In genomic region chr5:72847439-72847838, GRCh38 we compare ENCODE assay signal across 8 cellular contexts. TPM values are rescaled to one million over a fixed set of nuclear protein-coding genes. Genes with fewer than 3 reads are reported as not detected.
DNase-seq lines count a peak whose midpoint lies in the region; ATAC-seq and TF ChIP-seq lines count a peak whose summit lies in the region.

No MANE protein-coding gene starts in this region.

- H3K4me3 Mint-ChIP-seq in chondrocyte (ENCODE audit: unreplicated experiment) (peak overlapping the region; percentile 98), natural killer cell (peak overlapping the region; percentile 95)

- H3K36me3 Mint-ChIP-seq in chondrocyte (ENCODE audit: low read depth) (peaks cover 3% of the 10 kb centered on the region), natural killer cell (no peaks in the 10 kb centered on the region)

- DNase-seq in Karpas-422: no peak
- no peak for DNase-seq in chondrocyte (ENCODE audit: low spot score)
- DNase-seq in natural killer cell: no peak
- DNase-seq in sciatic nerve (ENCODE audit: low spot score): no peak
- no peak for DNase-seq in glomerular visceral epithelial cell (ENCODE audit: extremely low spot score)

- H3K27me3 ChIP-seq in BLaER1 (no peaks in the 10 kb centered on the region), Karpas-422 (ENCODE audit: low read length) (no peaks in the 10 kb centered on the region)

- ATAC-seq in natural killer cell (no peak), GM18870 (IDR thresholded peaks at IDR 0.05; ENCODE audit: unreplicated experiment) (no peak), GM18502 (IDR thresholded peaks at IDR 0.05; ENCODE audit: poor library complexity, unreplicated experiment) (no peak), sciatic nerve (no peak)

- H3K27ac ChIP-seq in BLaER1: peak overlapping the region; percentile 92; the same call in 1 of the 2 replicates
- H3K27ac ChIP-seq in Karpas-422 (ENCODE audit: low read length): no peak overlapping the region

- intact Hi-C loops in natural killer cell (cut with micrococcal nuclease): loop anchor here (5.0 kb wide), 1 partner anchor 110 kb away; the partner anchor contains the start of gene FCHO2
- intact Hi-C loops in sciatic nerve (cut with DNase I): no loop called here

- H3K36me3 ChIP-seq in BLaER1 (peaks cover 9% of the 10 kb centered on the region), Karpas-422 (ENCODE audit: insufficient read depth, low read length) (peaks cover 25% of the 10 kb centered on the region; the same call in 1 of the 2 replicates)

- TF ChIP-seq CTCF in chondrocyte (IDR thresholded peaks at IDR 0.05) (no peak), natural killer cell (IDR thresholded peaks at IDR 0.05) (no peak)

- H3K27me3 Mint-ChIP-seq in chondrocyte (ENCODE audit: low read depth) (no peaks in the 10 kb centered on the region), natural killer cell (ENCODE audit: low read depth in 2 of 2) (no peaks in the 10 kb centered on the region)

- H3K27ac Mint-ChIP-seq in chondrocyte (ENCODE audit: unreplicated experiment) (peak overlapping the region; percentile 99), natural killer cell (peak overlapping the region; percentile 93 to 97)

- H2AFZ ChIP-seq in Karpas-422 (ENCODE audit: low read length): no peak overlapping the region

- H3K9ac ChIP-seq in BLaER1: peak overlapping the region; percentile 94; the same call in 1 of the 2 replicates
- peak overlapping the region; percentile 97 for H3K9ac ChIP-seq in Karpas-422 (ENCODE audit: low read length)

- H4K20me1 ChIP-seq in BLaER1 (peaks cover 98% of the 10 kb centered on the region), Karpas-422 (ENCODE audit: insufficient read depth, low read depth, low read length) (peaks cover 24% of the 10 kb centered on the region; the same call in 1 of the 2 replicates)

- peak overlapping the region; percentile 85 for H3K4me2 ChIP-seq in BLaER1
- H3K4me2 ChIP-seq in Karpas-422 (ENCODE audit: low read depth, low read length, poor library complexity, severe bottlenecking): peak overlapping the region; percentile 53

- H3K79me2 ChIP-seq in Karpas-422 (ENCODE audit: low read length): peaks cover 43% of the 10 kb centered on the region

- H3K4me1 Mint-ChIP-seq in chondrocyte (ENCODE audit: low read depth) (peaks cover 61% of the 10 kb centered on the region), natural killer cell (peaks cover 40 to 46% of the 10 kb centered on the region in 2 donors)

- no peaks in the 10 kb centered on the region for H3K9me2 ChIP-seq in Karpas-422 (replicated peaks; ENCODE audit: insufficient read depth, low read length)

- peak overlapping the region; percentile 92 for H3K4me3 ChIP-seq in BLaER1
- peak overlapping the region; percentile 95 for H3K4me3 ChIP-seq in Karpas-422 (ENCODE audit: low read length)

- H3K4me1 ChIP-seq in BLaER1 (peaks cover 36% of the 10 kb centered on the region), Karpas-422 (ENCODE audit: low read length) (peaks cover 55% of the 10 kb centered on the region)

- H3K9me3 ChIP-seq in BLaER1 (no peaks in the 10 kb centered on the region), Karpas-422 (ENCODE audit: low read length) (no peaks in the 10 kb centered on the region)

- H3K9me3 Mint-ChIP-seq in chondrocyte (ENCODE audit: low read depth) (no peaks in the 10 kb centered on the region), natural killer cell (no peaks in the 10 kb centered on the region)

RNA-seq across cellular contexts. Expression of gene TNPO1, which starts 31.0 kb away (rescaled TPM):
- 94.1 and 95.7 TPM in 2 replicates for total RNA-seq in Karpas-422 (2014; rRNA removed; shearing (Covaris generic); ENCODE audit: low replicate concordance)
- total RNA-seq in chondrocyte (123 to 132 TPM (median 132 TPM) in 3 replicates), natural killer cell (10 to 100 TPM; 64.9 to 98.3 (median 97.6) TPM), sciatic nerve (98.3 TPM)
